ENCODE assay signal across 24 cellular contexts in genomic region chr1:24357011-24357410, GRCh38. TPM values are rescaled to one million over a fixed set of nuclear protein-coding genes. Genes with fewer than 3 reads are reported as not detected.
"Had no signal": no experiment of that assay in that cellular context is flagged by ENCODE, and none has a peak within 500 bp of the region (broad histone marks: within the 10 kb centered on the region; RNA-seq: fewer than 3 reads in every experiment).

No MANE protein-coding gene starts in this region.

- H3K4me1 ChIP-seq: SJCRH30 had no signal

- DNase-seq: KBM-7, MV-4-11, NCI-H1048, NCI-H1105, NCI-H1417, NCI-H1436 treated with DMSO at 0.1 percent for 48 hours, NCI-H1694, NCI-H187 treated with DMSO at 0.1 percent for 48 hours, NCI-H2029 treated with DMSO at 0.1 percent for 48 hours, NCI-H2171, NCI-H226, NCI-H446, NCI-H510A, NCI-H524 treated with DMSO at 0.1 percent for 48 hours, NCI-H69, NCI-H774, SHP77 treated with DMSO at 0.1 percent for 48 hours, SJCRH30 had no signal

- ATAC-seq: Panc1, Right ventricle myocardium inferior, SK-N-SH treated with all-trans-retinoic acid at 6 μM for 48 hours had no signal

- H3K4me3 ChIP-seq: SJCRH30 had no signal

- H3K9me3 ChIP-seq: SJCRH30 had no signal

- H3K27ac ChIP-seq: HL-60, SJCRH30 had no signal

- FAIRE-seq: HTR-8/SVneo had no signal

- H3K36me3 ChIP-seq: SJCRH30 had no signal

RNA-seq across cellular contexts. Expression of gene GRHL3, which starts 37.9 kb away (rescaled TPM):
- total RNA-seq: LHCN-M2, Right ventricle myocardium inferior, SJCRH30 had no signal

RNA-seq across cellular contexts. Expression of gene STPG1, which starts 56.6 kb away (rescaled TPM):
- total RNA-seq: SJCRH30 had no signal

RNA-seq across cellular contexts. Expression of gene NIPAL3, which starts 58.6 kb away (rescaled TPM):
- total RNA-seq: SJCRH30 had no signal
